ENCODE assay signal across 8 cellular contexts in genomic region chr11:61752117-61752924, GRCh38. TPM values are rescaled to one million over a fixed set of nuclear protein-coding genes. Genes with fewer than 3 reads are reported as not detected.
DNase-seq lines count a peak whose midpoint lies in the region; ATAC-seq and TF ChIP-seq lines count a peak whose summit lies in the region.

Gene MYRF (plus strand): TSS chr11:61752636. CDS start chr11:61752745, 109 bp downstream.

- peaks cover 29 to 67% of the 10 kb centered on the region in 2 experiments for H3K4me1 ChIP-seq in HCT116 (ENCODE audit: control insufficient read depth in 1 of 2, insufficient read depth in 2 of 2, low read length in 2 of 2)

- ATAC-seq in HCT116, result peak; percentile 79
- ATAC-seq in GM18861 (IDR thresholded peaks at IDR 0.05; ENCODE audit: unreplicated experiment), result no peak

- TF ChIP-seq RAD21 in HCT116 (IDR thresholded peaks at IDR 0.05; ENCODE audit: low read depth), result no peak

- peak within 1 kb of the TSS; percentile 99 for H3K4me2 ChIP-seq in HCT116 (ENCODE audit: low read length)

- H3K9me2 ChIP-seq in HCT116 (ENCODE audit: insufficient read depth), result no peaks in the 10 kb centered on the region

- peak; percentile 32 for TF ChIP-seq CTCF in BJ (IDR thresholded peaks at IDR 0.05; ENCODE audit: insufficient read depth, low read depth, low read length)
- TF ChIP-seq CTCF in HCT116 (IDR thresholded peaks at IDR 0.05 in 2 of 3, conservative IDR thresholded peaks at IDR 0.05 in 1 of 3; ENCODE audit: borderline replicate concordance in 1 of 3, insufficient read depth in 1 of 3, low read depth in 2 of 3, low read length in 2 of 3), result peak in 2 of 3 experiments; percentile 49 to 51; a peak in 4 of 6 replicates

- POLR2A ChIA-PET in BJ (lab: Charles Lee) (no interaction called here), HCT116 (lab: Charles Lee) (no interaction called here)

- no TSS peak for BruUV-seq in HCT116 (replicated peaks; lab: Mats Ljungman, UMichigan)

- TF ChIP-seq POLR2A in HCT116 (IDR thresholded peaks at IDR 0.05; ENCODE audit: borderline replicate concordance, extremely low read depth, insufficient read depth, insufficient read length), result no peak

- H4K20me1 ChIP-seq in HCT116 (ENCODE audit: insufficient read depth), result no peaks in the 10 kb centered on the region

- CTCF ChIA-PET in BJ (lab: Yijun Ruan, JAX) (interaction anchor here (0.8 to 6.5 kb wide), 11 partner anchors 9 to 356 kb away, joined by 3 to 68 read pairs (median 4); no protein-coding TSS in a partner anchor), HCT116 (lab: Charles Lee) (no interaction called here)

- H3K9ac ChIP-seq in HCT116 (ENCODE audit: low read length), result peak within 1 kb of the TSS; percentile 82

- peak within 1 kb of the TSS; percentile 71 for H3K27ac ChIP-seq in HCT116 (ENCODE audit: low read depth, low read length)

- RAD21 ChIA-PET in HCT116 (lab: Charles Lee; ENCODE audit: low non-redundant PET in 1 of 2, low total read pairs in 2 of 2, uncharacterized antibody in 2 of 2, unreplicated experiment in 2 of 2), result no interaction called here

- no peaks in the 10 kb centered on the region for H3K9me3 ChIP-seq in HCT116 (ENCODE audit: control insufficient read depth in 1 of 2, insufficient read depth in 1 of 2, low read depth in 1 of 2, low read length in 2 of 2)

- intact Hi-C loops in HCT116 (cut with micrococcal nuclease), result loop anchor here (1.0 kb wide), 1 partner anchor 24 kb away; no protein-coding TSS in a partner anchor

- no peaks in the 10 kb centered on the region; the same call in 1 of the 2 replicates for H3K27me3 ChIP-seq in BJ (ENCODE audit: control insufficient read depth, insufficient read depth, low read length)
- H3K27me3 ChIP-seq in HCT116 (ENCODE audit: insufficient read depth, low read length), result no peaks in the 10 kb centered on the region

- H2AFZ ChIP-seq in HCT116 (ENCODE audit: low read depth, low read length, poor library complexity, severe bottlenecking), result peak within 1 kb of the TSS; percentile 74

- peaks cover 42% of the 10 kb centered on the region; the same call in 1 of the 2 replicates for H3K79me2 ChIP-seq in HCT116 (ENCODE audit: insufficient read depth, low read length)

- peak within 1 kb of the TSS; percentile 39 for H3K4me3 ChIP-seq in BJ (ENCODE audit: low read depth, low read length)
- peak within 1 kb of the TSS; percentile 63 to 87 for H3K4me3 ChIP-seq in HCT116 (replicated peaks in 1 of 2; ENCODE audit: low read depth in 1 of 2, low read length in 2 of 2)
- peak within 1 kb of the TSS; percentile 58 for H3K4me3 ChIP-seq in skeletal muscle cell (ENCODE audit: low read depth, low read length)

- DNase-seq in BJ (ENCODE audit: low read depth) (no peak), HCT116 (ENCODE audit: low read depth, low spot score) (no peak), T follicular helper cell (ENCODE audit: low read depth) (peak; percentile 38), amygdala (lab: John Stamatoyannopoulos, UW) (peak in 35 of 56 donors; percentile 22 to 78 (median 51)), hepatic stellate cell (ENCODE audit: low spot score) (peak; percentile 82), skeletal muscle cell (ENCODE audit: low read depth) (no peak), ureter (ENCODE audit: low spot score) (no peak)

- H3K36me3 ChIP-seq in BJ (ENCODE audit: control insufficient read depth, insufficient read depth, low read length) (no peaks in the 10 kb centered on the region), HCT116 (ENCODE audit: control insufficient read depth in 1 of 2, insufficient read depth in 2 of 2, low read length in 2 of 2) (no peaks in the 10 kb centered on the region)

TF ChIP-seq in HCT116, 20 proteins besides CTCF, POLR2A, EP300 and RAD21:
- TF ChIP-seq ZFX (IDR thresholded peaks at IDR 0.05) (0 out of 2 replicates have a peak, but pooled peaks have one; percentile 8), EZH2phosphoT487 (IDR thresholded peaks at IDR 0.05; ENCODE audit: borderline replicate concordance) (no peak), ZNF274 (IDR thresholded peaks at IDR 0.05; ENCODE audit: low read depth, low read length) (no peak), POLR2AphosphoS5 (IDR thresholded peaks at IDR 0.05; ENCODE audit: low read depth, low read length) (peak; percentile 44; the same call in 1 of the 2 replicates), MAX (IDR thresholded peaks at IDR 0.05) (no peak), YY1 (IDR thresholded peaks at IDR 0.05; ENCODE audit: extremely low read depth, insufficient replicate concordance, low read depth, low read length) (peak; percentile 18)

RNA-seq across cellular contexts. Expression of gene MYRF, which starts in this region (rescaled TPM):
- 0.33 and 0.45 TPM in 2 replicates for polyA plus RNA-seq in BJ (2011; rRNA removed)
- 0.36 and 0.57 TPM in 2 replicates for polyA minus RNA-seq in BJ (2011; rRNA and poly(A)+ RNA removed)
- total RNA-seq in HCT116 (2021; ENCODE audit: unreplicated experiment), result 52.3 TPM
- polyA plus RNA-seq in HCT116 (2012), result 49.0 and 50.1 TPM in 2 replicates
- 4.7 TPM for total RNA-seq in ureter

Comparison
In these comparisons a context has a peak if more than half of its experiments do, and no peak if none do; other contexts are left out.
1. DNase-seq: peak in T follicular helper cell (single experiment), amygdala (35 of 56) and hepatic stellate cell (single experiment); none in BJ (single experiment), HCT116 (single experiment), skeletal muscle cell (single experiment) and ureter (single experiment).
2. Peak in every context shown above with its lines, with median percentiles within 50 percentile points of each other: H3K4me3 ChIP-seq.